In the genomic region with DNA sequence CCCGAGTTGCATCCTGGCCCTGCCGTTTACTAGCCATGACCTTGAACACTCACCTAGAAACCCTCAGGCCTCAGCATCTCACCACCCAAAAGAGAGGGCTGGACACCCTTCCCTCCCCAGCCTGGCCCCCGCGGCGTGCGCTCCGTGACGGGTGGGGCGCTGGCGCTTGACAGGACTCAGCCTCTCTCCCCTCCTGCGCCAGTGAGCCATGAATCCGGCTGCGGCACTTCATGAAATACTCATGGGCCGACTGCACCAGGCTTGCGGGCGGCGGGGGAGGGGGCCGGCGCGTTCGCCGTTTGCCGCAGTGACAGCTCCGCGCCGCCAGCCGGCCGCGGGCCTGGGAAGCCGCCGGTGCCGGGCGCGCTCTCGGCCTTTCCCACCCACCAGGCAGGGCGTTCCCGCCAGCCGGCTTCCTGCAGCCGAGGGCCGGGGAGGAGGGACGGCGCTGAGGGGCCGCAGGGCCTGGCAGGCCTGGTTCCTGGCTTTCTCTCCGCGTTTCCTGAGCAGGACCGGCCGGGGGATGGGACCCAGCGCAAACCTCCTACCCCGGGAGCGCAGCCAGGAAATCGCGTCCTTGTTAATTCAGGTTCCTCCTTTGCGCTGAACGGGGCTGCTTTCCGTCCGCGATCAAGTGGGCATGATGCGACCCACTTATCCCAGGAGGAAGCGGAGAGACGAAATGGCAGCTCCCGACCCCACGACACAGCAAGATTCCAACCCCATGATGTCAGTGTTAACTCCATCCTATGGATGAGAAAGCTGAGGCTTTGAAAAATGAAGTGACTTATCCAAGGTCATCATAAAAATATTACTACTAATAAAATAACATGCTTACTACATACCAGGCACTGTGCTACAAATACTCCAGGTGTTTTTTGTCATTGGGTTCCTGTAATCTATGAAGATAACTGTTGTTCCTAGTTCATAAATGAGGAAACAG, we compare ENCODE assay signal across 8 cellular contexts. TPM values are rescaled to one million over a fixed set of nuclear protein-coding genes. Genes with fewer than 3 reads are reported as not detected.
A peak's percentile ranks its signal among the peaks of the same experiment; 100 is the strongest.
DNase-seq lines count a peak whose midpoint lies in the region; ATAC-seq and TF ChIP-seq lines count a peak whose summit lies in the region.

No MANE protein-coding gene starts in this region.

- no peaks in the 10 kb centered on the region for H3K36me3 Mint-ChIP-seq in activated naive CD4-positive, alpha-beta T cell treated with anti-CD3 and anti-CD28 coated beads, Interleukin-2, amount 10 ng/mL, durations not matched to agents 7 days and 5 days

- no peaks in the 10 kb centered on the region for H3K4me1 ChIP-seq in RWPE2 (ENCODE audit: insufficient read depth, poor library complexity, severe bottlenecking)
- H3K4me1 ChIP-seq in gastroesophageal sphincter, result peaks cover 0 to 40% (median 12%) of the 10 kb centered on the region in 3 donors
- H3K4me1 ChIP-seq in neuron (ENCODE audit: insufficient read depth, low read length), result peaks cover 8% of the 10 kb centered on the region
- H3K4me1 ChIP-seq in upper lobe of left lung, result peaks cover 11 to 31% (median 13%) of the 10 kb centered on the region in 4 donors

- H3K27me3 ChIP-seq in AG04450 (ENCODE audit: control insufficient read depth, insufficient read depth, low read length) (no peaks in the 10 kb centered on the region), RWPE2 (ENCODE audit: insufficient read depth, poor library complexity, severe bottlenecking) (no peaks in the 10 kb centered on the region), gastroesophageal sphincter (no peaks in the 10 kb centered on the region), neuron (ENCODE audit: insufficient read depth, low read length) (no peaks in the 10 kb centered on the region), upper lobe of left lung (no peaks in the 10 kb centered on the region)

- H2AFZ ChIP-seq in neuron (ENCODE audit: low read depth, low read length), result peak overlapping the region; percentile 14

- peak overlapping the region; percentile 65 for H3K4me3 Mint-ChIP-seq in activated naive CD4-positive, alpha-beta T cell treated with anti-CD3 and anti-CD28 coated beads, Interleukin-2, amount 10 ng/mL, durations not matched to agents 7 days and 5 days

- DNase-seq in AG04450 (ENCODE audit: low read depth, low spot score), result no peak
- DNase-seq in RWPE2 (ENCODE audit: low spot score), result peak; percentile 75
- peak; percentile 67 for DNase-seq in activated naive CD4-positive, alpha-beta T cell treated with anti-CD3 and anti-CD28 coated beads, Interleukin-2, amount 10 ng/mL, durations not matched to agents 7 days and 5 days
- DNase-seq in upper lobe of left lung, result peak; percentile 60 to 94

- TF ChIP-seq POLR2A in gastroesophageal sphincter (IDR thresholded peaks at IDR 0.05) (peak; percentile 45 to 47), upper lobe of left lung (IDR thresholded peaks at IDR 0.05) (peak in 2 of 4 donors; percentile 41)

- CTCF ChIA-PET in AG04450 (lab: Charles Lee), result interaction anchor here (0.6 to 4.0 kb wide), 5 partner anchors 15 to 1775 kb away, joined by 3 to 23 read pairs (median 3); no protein-coding TSS in a partner anchor
- CTCF ChIA-PET in activated naive CD4-positive, alpha-beta T cell treated with anti-CD3 and anti-CD28 coated beads, Interleukin-2, amount 10 ng/mL, durations not matched to agents 7 days and 5 days (lab: Charles Lee), result interaction anchor here (1.2 to 13.6 kb wide), 2 partner anchors 26 to 80 kb away, joined by 4 to 438 read pairs; no protein-coding TSS in a partner anchor

- H3K9me3 ChIP-seq in AG04450 (ENCODE audit: control insufficient read depth, insufficient read depth, low read length) (no peaks in the 10 kb centered on the region), RWPE2 (ENCODE audit: severe bottlenecking) (no peaks in the 10 kb centered on the region), gastroesophageal sphincter (no peaks in the 10 kb centered on the region), neuron (ENCODE audit: low read length) (no peaks in the 10 kb centered on the region), upper lobe of left lung (no peaks in the 10 kb centered on the region)

- H3K4me3 ChIP-seq in AG04450 (ENCODE audit: low read depth, low read length) (peak overlapping the region; percentile 62), RWPE2 (ENCODE audit: severe bottlenecking) (peak overlapping the region; percentile 31), gastroesophageal sphincter (peak overlapping the region; percentile 46 to 59), neuron (ENCODE audit: low read length) (peak overlapping the region; percentile 79), upper lobe of left lung (peak overlapping the region; percentile 19 to 57 (median 50))

- H3K36me3 ChIP-seq in RWPE2 (ENCODE audit: low read depth), result no peaks in the 10 kb centered on the region
- no peaks in the 10 kb centered on the region for H3K36me3 ChIP-seq in gastroesophageal sphincter
- H3K36me3 ChIP-seq in neuron (ENCODE audit: insufficient read depth, low read length), result no peaks in the 10 kb centered on the region
- no peaks in the 10 kb centered on the region for H3K36me3 ChIP-seq in upper lobe of left lung

- H3K4me1 Mint-ChIP-seq in activated naive CD4-positive, alpha-beta T cell treated with anti-CD3 and anti-CD28 coated beads, Interleukin-2, amount 10 ng/mL, durations not matched to agents 7 days and 5 days, result peaks cover 20% of the 10 kb centered on the region

- POLR2A ChIA-PET in AG04450 (lab: Yijun Ruan, JAX), result interaction anchor here (0.6 to 1.7 kb wide), 7 partner anchors 9 to 77 kb away, joined by 3 to 7 read pairs (median 5); partner anchors contain the start of gene LUZP1

- H3K27ac Mint-ChIP-seq in activated naive CD4-positive, alpha-beta T cell treated with anti-CD3 and anti-CD28 coated beads, Interleukin-2, amount 10 ng/mL, durations not matched to agents 7 days and 5 days, result no peak overlapping the region

- H3K9me3 Mint-ChIP-seq in activated naive CD4-positive, alpha-beta T cell treated with anti-CD3 and anti-CD28 coated beads, Interleukin-2, amount 10 ng/mL, durations not matched to agents 7 days and 5 days, result peaks cover 2% of the 10 kb centered on the region

- ATAC-seq in GM18511 (IDR thresholded peaks at IDR 0.05; ENCODE audit: unreplicated experiment) (peak; percentile 77), HG03469 (IDR thresholded peaks at IDR 0.05; ENCODE audit: unreplicated experiment) (peak; percentile 54), RWPE2 (ENCODE audit: low read depth) (peak; percentile 86), gastroesophageal sphincter (peak; percentile 94), upper lobe of left lung (ENCODE audit: low FRiP score in 2 of 2) (peak; percentile 82 to 95)

- H3K27me3 Mint-ChIP-seq in activated naive CD4-positive, alpha-beta T cell treated with anti-CD3 and anti-CD28 coated beads, Interleukin-2, amount 10 ng/mL, durations not matched to agents 7 days and 5 days, result peaks cover 44% of the 10 kb centered on the region

- WGBS in gastroesophageal sphincter (ENCODE audit: low coverage in 1 of 2), 2 donors, result 0 to 10% methylated on average over 1 to 6 of the region's 62 CpGs
- WGBS in upper lobe of left lung, 2 donors, result 1 to 8% methylated on average over 19 to 27 of the region's 62 CpGs

- TF ChIP-seq EP300 in gastroesophageal sphincter (IDR thresholded peaks at IDR 0.05) (no peak), upper lobe of left lung (IDR thresholded peaks at IDR 0.05) (peak in 1 of 4 donors; percentile 13)

- TF ChIP-seq CTCF in AG04450 (IDR thresholded peaks at IDR 0.05; ENCODE audit: low read depth, low read length) (no peak), RWPE2 (IDR thresholded peaks at IDR 0.05; ENCODE audit: poor library complexity, severe bottlenecking) (no peak), gastroesophageal sphincter (IDR thresholded peaks at IDR 0.05) (peak in 3 of 4 experiments; percentile 34 to 73 (median 66)), upper lobe of left lung (IDR thresholded peaks at IDR 0.05) (peak in 5 of 6 experiments; percentile 14 to 85 (median 52))

- H3K27ac ChIP-seq in AG04450 (ENCODE audit: low read depth, low read length) (peak overlapping the region; percentile 79), RWPE2 (ENCODE audit: poor library complexity, severe bottlenecking) (peak overlapping the region; percentile 37), gastroesophageal sphincter (peak overlapping the region; percentile 89 to 93 (median 90)), upper lobe of left lung (peak overlapping the region; percentile 80 to 88 (median 85))

RNA-seq across cellular contexts. Expression of gene LUZP1, which starts 9.1 kb away (rescaled TPM):
- polyA plus RNA-seq in AG04450 (2011; rRNA removed), result 32.4 and 39.4 TPM in 2 replicates
- 65.4 and 66.9 TPM in 2 replicates for polyA minus RNA-seq in AG04450 (2011; rRNA and poly(A)+ RNA removed)
- total RNA-seq in gastroesophageal sphincter, result 10 to 100 TPM; 22.3 to 38.4 (median 30.3) TPM
- total RNA-seq in upper lobe of left lung, result 10 to 100 TPM; 12.6 to 33.0 (median 21.2) TPM

RNA-seq across cellular contexts. Expression of gene HTR1D, which starts 39.6 kb away (rescaled TPM):
- polyA plus RNA-seq in AG04450 (2011; rRNA removed), result 0.07 and 0.11 TPM in 2 replicates
- polyA minus RNA-seq in AG04450 (2011; rRNA and poly(A)+ RNA removed), result 0.14 TPM in 1 of 2 replicates, not detected in the other
- total RNA-seq in gastroesophageal sphincter (under 1 TPM in 1 of 4 donors, not detected in 3; 0.46 TPM), upper lobe of left lung (under 1 TPM in 3 of 6 donors, not detected in 3; 0.20 to 0.51 (median 0.46) TPM)

Comparison
In these comparisons a context has a peak if more than half of its experiments do, and no peak if none do; other contexts are left out.
1. H3K27ac ChIP-seq: peak in every context shown above with its lines; median percentile 90 in gastroesophageal sphincter; 85 in upper lobe of left lung; 79 in AG04450; 37 in RWPE2.
2. CTCF ChIP-seq: peak in gastroesophageal sphincter (3 of 4) and upper lobe of left lung (5 of 6); none in AG04450 (single experiment) and RWPE2 (single experiment).
3. Peak in every context shown above with its lines, with median percentiles within 50 percentile points of each other: H3K4me3 ChIP-seq and ATAC-seq.